1 cellular context compared by ENCODE assay signal in genomic region chr1:151972533-151973270, GRCh38.
TF ChIP-seq lines count a peak whose summit lies in the region.

No MANE protein-coding gene starts in this region.

TF ChIP-seq in HEK293, 187 proteins besides CTCF, POLR2A, EP300 and RAD21 (continued from another document and continues in another):
- TF ChIP-seq ZNF175 (tag by site-specific recombination; IDR thresholded peaks at IDR 0.05) (no peak), ZNF398 (tag by site-specific recombination; IDR thresholded peaks at IDR 0.05) (peak; percentile 59), RBAK (tag by site-specific recombination; IDR thresholded peaks at IDR 0.05) (no peak), ZNF155 (tag by site-specific recombination; IDR thresholded peaks at IDR 0.05) (no peak), ZNF138 (tag by site-specific recombination; IDR thresholded peaks at IDR 0.05; ENCODE audit: borderline replicate concordance) (no peak), ZNF223 (tag by site-specific recombination; IDR thresholded peaks at IDR 0.05) (no peak), KLF1 (tag by site-specific recombination; IDR thresholded peaks at IDR 0.05) (no peak), ZNF184 (tag by site-specific recombination; IDR thresholded peaks at IDR 0.05) (peak; percentile 90), ZNF121 (tag by site-specific recombination; IDR thresholded peaks at IDR 0.05) (no peak), HOXD13 (CRISPR knock-in tag; IDR thresholded peaks at IDR 0.05; ENCODE audit: borderline replicate concordance) (no peak), ZNF555 (tag by site-specific recombination; conservative IDR thresholded peaks at IDR 0.05) (no peak), ZNF747 (tag by site-specific recombination; IDR thresholded peaks at IDR 0.05) (no peak), ZNF776 (tag by site-specific recombination; IDR thresholded peaks at IDR 0.05; ENCODE audit: borderline replicate concordance) (no peak), EGR2 (tag by site-specific recombination; IDR thresholded peaks at IDR 0.05; ENCODE audit: low read depth) (no peak), ZBTB48 (tag by site-specific recombination; IDR thresholded peaks at IDR 0.05) (peak; percentile 62; the same call in 1 of the 2 replicates), ZNF280D (tag by site-specific recombination; IDR thresholded peaks at IDR 0.05) (no peak), ZFP3 (tag by site-specific recombination; IDR thresholded peaks at IDR 0.05; ENCODE audit: low read depth) (no peak), ZNF677 (tag by site-specific recombination; IDR thresholded peaks at IDR 0.05) (no peak), ZBTB20 (tag by site-specific recombination; IDR thresholded peaks at IDR 0.05) (no peak), ZNF394 (tag by site-specific recombination; IDR thresholded peaks at IDR 0.05; ENCODE audit: borderline replicate concordance) (peak; percentile 59; the same call in 1 of the 2 replicates), ZNF513 (tag by site-specific recombination; IDR thresholded peaks at IDR 0.05) (no peak; the same call in 1 of the 2 replicates), ATF2 (tag by site-specific recombination; IDR thresholded peaks at IDR 0.05; ENCODE audit: low read depth) (peak; percentile 53), GFI1B (tag by site-specific recombination; IDR thresholded peaks at IDR 0.05) (peak; percentile 89), PRDM6 (tag by site-specific recombination; IDR thresholded peaks at IDR 0.05) (peak; percentile 81), ZNF19 (tag by site-specific recombination; IDR thresholded peaks at IDR 0.05; ENCODE audit: low read depth) (no peak), ZNF140 (tag by site-specific recombination; IDR thresholded peaks at IDR 0.05) (no peak), YY1 (tag by site-specific recombination; IDR thresholded peaks at IDR 0.05) (no peak), PBX3 (CRISPR knock-in tag; IDR thresholded peaks at IDR 0.05) (no peak)
- TF ChIP-seq, protein P1, sequence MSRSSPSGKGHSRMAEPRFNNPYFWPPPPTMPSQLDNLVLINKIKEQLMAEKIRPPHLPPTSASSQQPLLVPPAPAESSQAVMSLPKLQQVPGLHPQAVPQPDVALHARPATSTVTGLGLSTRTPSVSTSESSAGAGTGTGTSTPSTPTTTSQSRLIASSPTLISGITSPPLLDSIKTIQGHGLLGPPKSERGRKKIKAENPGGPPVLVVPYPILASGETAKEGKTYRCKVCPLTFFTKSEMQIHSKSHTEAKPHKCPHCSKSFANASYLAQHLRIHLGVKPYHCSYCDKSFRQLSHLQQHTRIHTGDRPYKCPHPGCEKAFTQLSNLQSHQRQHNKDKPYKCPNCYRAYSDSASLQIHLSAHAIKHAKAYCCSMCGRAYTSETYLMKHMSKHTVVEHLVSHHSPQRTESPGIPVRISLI (tag by site-specific recombination; IDR thresholded peaks at IDR 0.05): no peak
- TF ChIP-seq, protein P2, sequence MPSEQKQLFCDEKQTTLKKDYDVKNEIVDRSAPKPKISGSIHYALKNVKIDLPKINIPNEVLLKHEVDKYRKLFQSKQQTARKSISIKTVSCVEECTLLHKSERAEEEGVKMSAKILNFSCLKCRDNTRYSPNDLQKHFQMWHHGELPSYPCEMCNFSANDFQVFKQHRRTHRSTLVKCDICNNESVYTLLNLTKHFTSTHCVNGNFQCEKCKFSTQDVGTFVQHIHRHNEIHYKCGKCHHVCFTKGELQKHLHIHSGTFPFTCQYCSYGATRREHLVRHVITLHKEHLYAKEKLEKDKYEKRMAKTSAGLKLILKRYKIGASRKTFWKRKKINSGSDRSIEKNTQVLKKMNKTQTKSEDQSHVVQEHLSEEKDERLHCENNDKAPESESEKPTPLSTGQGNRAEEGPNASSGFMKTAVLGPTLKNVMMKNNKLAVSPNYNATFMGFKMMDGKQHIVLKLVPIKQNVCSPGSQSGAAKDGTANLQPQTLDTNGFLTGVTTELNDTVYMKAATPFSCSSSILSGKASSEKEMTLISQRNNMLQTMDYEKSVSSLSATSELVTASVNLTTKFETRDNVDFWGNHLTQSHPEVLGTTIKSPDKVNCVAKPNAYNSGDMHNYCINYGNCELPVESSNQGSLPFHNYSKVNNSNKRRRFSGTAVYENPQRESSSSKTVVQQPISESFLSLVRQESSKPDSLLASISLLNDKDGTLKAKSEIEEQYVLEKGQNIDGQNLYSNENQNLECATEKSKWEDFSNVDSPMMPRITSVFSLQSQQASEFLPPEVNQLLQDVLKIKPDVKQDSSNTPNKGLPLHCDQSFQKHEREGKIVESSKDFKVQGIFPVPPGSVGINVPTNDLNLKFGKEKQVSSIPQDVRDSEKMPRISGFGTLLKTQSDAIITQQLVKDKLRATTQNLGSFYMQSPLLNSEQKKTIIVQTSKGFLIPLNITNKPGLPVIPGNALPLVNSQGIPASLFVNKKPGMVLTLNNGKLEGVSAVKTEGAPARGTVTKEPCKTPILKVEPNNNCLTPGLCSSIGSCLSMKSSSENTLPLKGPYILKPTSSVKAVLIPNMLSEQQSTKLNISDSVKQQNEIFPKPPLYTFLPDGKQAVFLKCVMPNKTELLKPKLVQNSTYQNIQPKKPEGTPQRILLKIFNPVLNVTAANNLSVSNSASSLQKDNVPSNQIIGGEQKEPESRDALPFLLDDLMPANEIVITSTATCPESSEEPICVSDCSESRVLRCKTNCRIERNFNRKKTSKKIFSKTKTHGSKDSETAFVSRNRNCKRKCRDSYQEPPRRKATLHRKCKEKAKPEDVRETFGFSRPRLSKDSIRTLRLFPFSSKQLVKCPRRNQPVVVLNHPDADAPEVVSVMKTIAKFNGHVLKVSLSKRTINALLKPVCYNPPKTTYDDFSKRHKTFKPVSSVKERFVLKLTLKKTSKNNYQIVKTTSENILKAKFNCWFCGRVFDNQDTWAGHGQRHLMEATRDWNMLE (tag by site-specific recombination; conservative IDR thresholded peaks at IDR 0.05; ENCODE audit: low read depth): 0 out of 2 replicates have a peak, but pooled peaks have one; percentile 29
- TF ChIP-seq, protein P3, sequence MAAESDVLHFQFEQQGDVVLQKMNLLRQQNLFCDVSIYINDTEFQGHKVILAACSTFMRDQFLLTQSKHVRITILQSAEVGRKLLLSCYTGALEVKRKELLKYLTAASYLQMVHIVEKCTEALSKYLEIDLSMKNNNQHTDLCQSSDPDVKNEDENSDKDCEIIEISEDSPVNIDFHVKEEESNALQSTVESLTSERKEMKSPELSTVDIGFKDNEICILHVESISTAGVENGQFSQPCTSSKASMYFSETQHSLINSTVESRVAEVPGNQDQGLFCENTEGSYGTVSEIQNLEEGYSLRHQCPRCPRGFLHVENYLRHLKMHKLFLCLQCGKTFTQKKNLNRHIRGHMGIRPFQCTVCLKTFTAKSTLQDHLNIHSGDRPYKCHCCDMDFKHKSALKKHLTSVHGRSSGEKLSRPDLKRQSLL (tag by site-specific recombination; IDR thresholded peaks at IDR 0.05): 0 out of 2 replicates have a peak, but pooled peaks have one; percentile 18
- TF ChIP-seq, protein P4, sequence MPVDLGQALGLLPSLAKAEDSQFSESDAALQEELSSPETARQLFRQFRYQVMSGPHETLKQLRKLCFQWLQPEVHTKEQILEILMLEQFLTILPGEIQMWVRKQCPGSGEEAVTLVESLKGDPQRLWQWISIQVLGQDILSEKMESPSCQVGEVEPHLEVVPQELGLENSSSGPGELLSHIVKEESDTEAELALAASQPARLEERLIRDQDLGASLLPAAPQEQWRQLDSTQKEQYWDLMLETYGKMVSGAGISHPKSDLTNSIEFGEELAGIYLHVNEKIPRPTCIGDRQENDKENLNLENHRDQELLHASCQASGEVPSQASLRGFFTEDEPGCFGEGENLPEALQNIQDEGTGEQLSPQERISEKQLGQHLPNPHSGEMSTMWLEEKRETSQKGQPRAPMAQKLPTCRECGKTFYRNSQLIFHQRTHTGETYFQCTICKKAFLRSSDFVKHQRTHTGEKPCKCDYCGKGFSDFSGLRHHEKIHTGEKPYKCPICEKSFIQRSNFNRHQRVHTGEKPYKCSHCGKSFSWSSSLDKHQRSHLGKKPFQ (tag by site-specific recombination; IDR thresholded peaks at IDR 0.05): peak; percentile 72; the same call in 1 of the 2 replicates
- TF ChIP-seq, protein P5, sequence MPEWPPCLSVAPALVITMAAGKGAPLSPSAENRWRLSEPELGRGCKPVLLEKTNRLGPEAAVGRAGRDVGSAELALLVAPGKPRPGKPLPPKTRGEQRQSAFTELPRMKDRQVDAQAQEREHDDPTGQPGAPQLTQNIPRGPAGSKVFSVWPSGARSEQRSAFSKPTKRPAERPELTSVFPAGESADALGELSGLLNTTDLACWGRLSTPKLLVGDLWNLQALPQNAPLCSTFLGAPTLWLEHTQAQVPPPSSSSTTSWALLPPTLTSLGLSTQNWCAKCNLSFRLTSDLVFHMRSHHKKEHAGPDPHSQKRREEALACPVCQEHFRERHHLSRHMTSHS (tag by site-specific recombination; IDR thresholded peaks at IDR 0.05): no peak
